8 cellular contexts compared by ENCODE assay signal in the genomic region with DNA sequence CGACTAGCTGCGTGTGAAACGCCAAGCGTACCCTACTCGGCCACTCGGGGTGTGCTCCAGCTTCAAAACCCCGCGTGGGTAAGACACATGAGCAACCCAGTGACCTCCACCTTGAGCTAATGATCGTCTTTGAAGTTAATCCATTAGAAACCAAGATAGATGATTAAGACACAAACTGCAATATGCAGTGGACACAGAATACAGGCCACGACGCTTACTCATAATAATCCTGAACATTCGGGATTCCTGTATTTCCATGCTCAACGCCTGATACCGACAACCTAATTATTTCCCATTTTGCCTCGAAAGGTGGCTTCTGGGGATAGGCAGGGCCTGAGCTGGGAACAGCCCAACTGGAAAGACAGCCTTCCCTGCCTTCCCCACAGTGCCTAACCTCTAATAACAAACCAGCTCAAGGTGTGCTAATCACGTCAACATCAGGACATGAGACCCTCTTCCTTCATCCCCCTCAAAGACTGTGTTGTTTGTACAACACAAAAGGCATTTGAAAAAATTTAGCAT. TPM values are rescaled to one million over a fixed set of nuclear protein-coding genes. Genes with fewer than 3 reads are reported as not detected.
DNase-seq lines count a peak whose midpoint lies in the region; TF ChIP-seq lines count a peak whose summit lies in the region.

No MANE protein-coding gene starts in this region.

- in situ Hi-C loops in Caki2 (cut with HindIII; ENCODE audit: low pct_unique_long_range_greater_than_20kb, low sequenced_read_pairs): no loop called here

- no peaks in the 10 kb centered on the region for H3F3A ChIP-seq in Loucy (ENCODE audit: low read depth)

- H4K20me1 ChIP-seq in Loucy (ENCODE audit: insufficient read depth, low read length, poor library complexity, severe bottlenecking): peaks cover 8% of the 10 kb centered on the region

- peak overlapping the region; percentile 42; the same call in 1 of the 2 replicates for H2AFZ ChIP-seq in Loucy (ENCODE audit: low read length)
- no peak overlapping the region for H2AFZ ChIP-seq in neuron (ENCODE audit: low read depth, low read length)

- no peak overlapping the region for H3K27ac ChIP-seq in effector memory CD4-positive, alpha-beta T cell (ENCODE audit: insufficient read depth, low read length, poor library complexity, severe bottlenecking)

- H3K36me3 ChIP-seq in Loucy (ENCODE audit: insufficient read depth, low read length): peaks cover 24% of the 10 kb centered on the region
- H3K36me3 ChIP-seq in effector memory CD4-positive, alpha-beta T cell (ENCODE audit: control insufficient read depth, insufficient read depth, low read length): peaks cover 7% of the 10 kb centered on the region
- peaks cover 28% of the 10 kb centered on the region for H3K36me3 ChIP-seq in neuron (ENCODE audit: insufficient read depth, low read length)

- H3K9me2 ChIP-seq in Loucy (replicated peaks; ENCODE audit: low read depth, low read length): no peaks in the 10 kb centered on the region

- no peak overlapping the region for H3K9ac ChIP-seq in Loucy (ENCODE audit: low read depth, low read length, poor library complexity, severe bottlenecking)

- DNase-seq in Caki2 (ENCODE audit: low read depth): peak; percentile 47
- DNase-seq in effector memory CD4-positive, alpha-beta T cell: no peak
- no peak for DNase-seq in AML-193 (lab: John Stamatoyannopoulos, UW)
- no peak for DNase-seq in NCI-H1417 (lab: John Stamatoyannopoulos, UW)
- DNase-seq in cerebellum (ENCODE audit: low spot score): no peak
- DNase-seq in LoVo (ENCODE audit: low spot score): no peak

- H3K79me2 ChIP-seq in Loucy (ENCODE audit: insufficient read depth, low read length): peaks cover 26% of the 10 kb centered on the region; the same call in 1 of the 2 replicates

- TF ChIP-seq CTCF in Loucy (conservative IDR thresholded peaks at IDR 0.05; ENCODE audit: low read length): no peak

- H3K4me3 ChIP-seq in Loucy (ENCODE audit: low read length, poor library complexity, severe bottlenecking): peak overlapping the region; percentile 72
- peak overlapping the region; percentile 51 for H3K4me3 ChIP-seq in effector memory CD4-positive, alpha-beta T cell (ENCODE audit: insufficient read depth, low read depth, low read length, poor library complexity, severe bottlenecking)
- H3K4me3 ChIP-seq in neuron (ENCODE audit: low read length): peak overlapping the region; percentile 52

- H3K9me3 ChIP-seq in Loucy (ENCODE audit: insufficient read depth, low read depth, low read length) (no peaks in the 10 kb centered on the region), neuron (ENCODE audit: low read length) (no peaks in the 10 kb centered on the region)
- no peaks in the 10 kb centered on the region for H3K9me3 ChIP-seq in effector memory CD4-positive, alpha-beta T cell (ENCODE audit: control insufficient read depth, low read length)

- H3K27me3 ChIP-seq in Loucy (ENCODE audit: insufficient read depth, low read length, poor library complexity, severe bottlenecking) (no peaks in the 10 kb centered on the region), neuron (ENCODE audit: insufficient read depth, low read length) (no peaks in the 10 kb centered on the region)
- no peaks in the 10 kb centered on the region for H3K27me3 ChIP-seq in effector memory CD4-positive, alpha-beta T cell (replicated peaks; ENCODE audit: control insufficient read depth, insufficient read depth, low read length, poor library complexity, severe bottlenecking)

- H3K4me2 ChIP-seq in Loucy (ENCODE audit: low read depth, low read length, poor library complexity, severe bottlenecking): peak overlapping the region; percentile 81

- peaks cover 13% of the 10 kb centered on the region for H3K4me1 ChIP-seq in Loucy (ENCODE audit: insufficient read depth, low read length, poor library complexity, severe bottlenecking)
- peaks cover 6% of the 10 kb centered on the region for H3K4me1 ChIP-seq in effector memory CD4-positive, alpha-beta T cell (ENCODE audit: control insufficient read depth, insufficient read depth, low read length, poor library complexity, severe bottlenecking)
- peaks cover 18% of the 10 kb centered on the region for H3K4me1 ChIP-seq in neuron (ENCODE audit: insufficient read depth, low read length)

RNA-seq across cellular contexts. Expression of a gene that starts 0.5 kb away (rescaled TPM):
- total RNA-seq in Caki2 (2014; rRNA removed; shearing (Covaris generic); ENCODE audit: low replicate concordance): 154 and 171 TPM in 2 replicates
- total RNA-seq in cerebellum: 20.4 TPM

RNA-seq across cellular contexts. Expression of a gene that starts 42.0 kb away (rescaled TPM):
- 72.1 and 77.8 TPM in 2 replicates for total RNA-seq in Caki2 (2014; rRNA removed; shearing (Covaris generic); ENCODE audit: low replicate concordance)
- 37.7 TPM for total RNA-seq in cerebellum
